In genomic region chr7:130669051-130669700, GRCh38 we compare ENCODE assay signal across 9 cellular contexts. TPM values are rescaled to one million over a fixed set of nuclear protein-coding genes. Genes with fewer than 3 reads are reported as not detected.
DNase-seq lines count a peak whose midpoint lies in the region; ATAC-seq and TF ChIP-seq lines count a peak whose summit lies in the region.
"Had no signal": no experiment of that assay in that cellular context is flagged by ENCODE, and none has a peak within 500 bp of the region (broad histone marks: within the 10 kb centered on the region; RNA-seq: fewer than 3 reads in every experiment).

No MANE protein-coding gene starts in this region.

- H3K4me3 ChIP-seq in hepatocyte (peak overlapping the region; percentile 71), skeletal muscle tissue (ENCODE audit: low read length in 3 of 3) (peak overlapping the region; percentile 65 to 89 (median 88))

- H3K36me3 ChIP-seq in hepatocyte (replicated peaks; ENCODE audit: insufficient read depth, low read depth) (no peaks in the 10 kb centered on the region), skeletal muscle tissue (ENCODE audit: control insufficient read depth in 3 of 3, insufficient read depth in 3 of 3, low read length in 3 of 3) (peaks cover 0 to 7% (median 2%) of the 10 kb centered on the region in 3 donors)

- H4K20me1 ChIP-seq in hepatocyte (ENCODE audit: insufficient read depth, poor library complexity, severe bottlenecking): no peaks in the 10 kb centered on the region

- H3K9ac ChIP-seq in skeletal muscle tissue (ENCODE audit: low read depth in 1 of 3, low read length in 3 of 3): peak overlapping the region; percentile 81 to 89 (median 83)

- DNase-seq in DMS79 (lab: John Stamatoyannopoulos, UW) (peak; percentile 36), hepatocyte (ENCODE audit: low spot score) (no peak), activated gamma-delta T cell (lab: John Stamatoyannopoulos, UW) (no peak), HEK293T (ENCODE audit: extremely low spot score) (no peak)
- no peak for DNase-seq in activated naive CD8-positive, alpha-beta T cell treated with anti-CD3 and anti-CD28 coated beads for 36 hours

- no peaks in the 10 kb centered on the region for H3K27me3 Mint-ChIP-seq in IgD-negative memory B cell
- no peaks in the 10 kb centered on the region for H3K27me3 Mint-ChIP-seq in activated naive CD8-positive, alpha-beta T cell treated with anti-CD3 and anti-CD28 coated beads for 36 hours

- CTCF ChIA-PET in HEK293T (lab: Yijun Ruan, JAX): no interaction called here

- 12% methylated on average over 16 of the region's 16 CpGs for WGBS in hepatocyte (ENCODE audit: low lambda C conversion rate, missing lambda C conversion rate)

- H3K4me1 ChIP-seq in hepatocyte (ENCODE audit: insufficient read depth) (peaks cover 5% of the 10 kb centered on the region), skeletal muscle tissue (ENCODE audit: control insufficient read depth in 3 of 3, insufficient read depth in 3 of 3, low read length in 3 of 3) (peaks cover 8 to 14% (median 8%) of the 10 kb centered on the region in 3 donors)

- peak overlapping the region; percentile 58 to 84 (median 77) for H3K27ac Mint-ChIP-seq in IgD-negative memory B cell
- peak overlapping the region; percentile 56 for H3K27ac Mint-ChIP-seq in activated naive CD8-positive, alpha-beta T cell treated with anti-CD3 and anti-CD28 coated beads for 36 hours

- no peaks in the 10 kb centered on the region for H3K9me2 ChIP-seq in hepatocyte (replicated peaks; ENCODE audit: insufficient read depth)

- H3K79me2 ChIP-seq in hepatocyte: no peaks in the 10 kb centered on the region

- peak overlapping the region; percentile 95 for H3K27ac ChIP-seq in hepatocyte
- peak overlapping the region; percentile 38 for H3K27ac ChIP-seq in skeletal muscle tissue (ENCODE audit: low read depth, low read length)

- ATAC-seq in GM21390 (IDR thresholded peaks at IDR 0.05; ENCODE audit: unreplicated experiment): peak; percentile 25

- peak overlapping the region; percentile 92 to 96 (median 94) for H3K4me3 Mint-ChIP-seq in IgD-negative memory B cell
- peak overlapping the region; percentile 82 for H3K4me3 Mint-ChIP-seq in activated naive CD8-positive, alpha-beta T cell treated with anti-CD3 and anti-CD28 coated beads for 36 hours

- POLR2A ChIA-PET in HEK293T (lab: Yijun Ruan, JAX): no interaction called here

- H3K9me3 ChIP-seq in hepatocyte (ENCODE audit: low read depth) (no peaks in the 10 kb centered on the region), skeletal muscle tissue (ENCODE audit: control insufficient read depth in 3 of 3, low read length in 3 of 3) (no peaks in the 10 kb centered on the region)

- H3K9me3 Mint-ChIP-seq in IgD-negative memory B cell: no peaks in the 10 kb centered on the region
- no peaks in the 10 kb centered on the region for H3K9me3 Mint-ChIP-seq in activated naive CD8-positive, alpha-beta T cell treated with anti-CD3 and anti-CD28 coated beads for 36 hours

- peak overlapping the region; percentile 82 for H3K4me2 ChIP-seq in hepatocyte

- TF ChIP-seq CTCF in hepatocyte (IDR thresholded peaks at IDR 0.05; ENCODE audit: poor library complexity): no peak

- H3K4me1 Mint-ChIP-seq in IgD-negative memory B cell: peaks cover 6 to 12% (median 6%) of the 10 kb centered on the region in 3 donors
- peaks cover 17% of the 10 kb centered on the region for H3K4me1 Mint-ChIP-seq in activated naive CD8-positive, alpha-beta T cell treated with anti-CD3 and anti-CD28 coated beads for 36 hours

- H3K36me3 Mint-ChIP-seq in IgD-negative memory B cell: no peaks in the 10 kb centered on the region
- H3K36me3 Mint-ChIP-seq in activated naive CD8-positive, alpha-beta T cell treated with anti-CD3 and anti-CD28 coated beads for 36 hours: no peaks in the 10 kb centered on the region

- H3K27me3 ChIP-seq in hepatocyte: no peaks in the 10 kb centered on the region
- no peaks in the 10 kb centered on the region for H3K27me3 ChIP-seq in skeletal muscle tissue (ENCODE audit: control insufficient read depth in 3 of 3, insufficient read depth in 3 of 3, low read length in 3 of 3)

- peak overlapping the region; percentile 97 for H2AFZ ChIP-seq in hepatocyte

TF ChIP-seq in HEK293T, 16 proteins besides CTCF, POLR2A, EP300 and RAD21:
- TF ChIP-seq FOXA1 (IDR thresholded peaks at IDR 0.05) (no peak), TARDBP (IDR thresholded peaks at IDR 0.05) (no peak), PKNOX1 (IDR thresholded peaks at IDR 0.05) (no peak), CTBP1 (IDR thresholded peaks at IDR 0.05; ENCODE audit: borderline replicate concordance) (no peak), HDGF (IDR thresholded peaks at IDR 0.05; ENCODE audit: borderline replicate concordance) (no peak), FOXM1 (IDR thresholded peaks at IDR 0.05; ENCODE audit: borderline replicate concordance) (no peak), FOXK2 (IDR thresholded peaks at IDR 0.05) (no peak), BHLHE40 (IDR thresholded peaks at IDR 0.05; ENCODE audit: borderline replicate concordance) (no peak), SP1 (IDR thresholded peaks at IDR 0.05) (no peak), SUZ12 (IDR thresholded peaks at IDR 0.05) (no peak), NFRKB (IDR thresholded peaks at IDR 0.05) (no peak), L3MBTL2 (conservative IDR thresholded peaks at IDR 0.05) (no peak), ARNT (IDR thresholded peaks at IDR 0.05) (no peak), LEF1 (IDR thresholded peaks at IDR 0.05; ENCODE audit: borderline replicate concordance) (no peak), ZNF384 (IDR thresholded peaks at IDR 0.05) (no peak), ELF4 (IDR thresholded peaks at IDR 0.05) (no peak)

RNA-seq across cellular contexts. Expression of gene COPG2, which starts 0.6 kb away (rescaled TPM):
- polyA plus RNA-seq in IgD-negative memory B cell (2.3 TPM), hepatocyte (3.0 and 6.7 TPM in 2 replicates)
- total RNA-seq in activated naive CD8-positive, alpha-beta T cell treated with anti-CD3 and anti-CD28 coated beads for 36 hours: 10 to 100 TPM; 23.0 TPM
- total RNA-seq in hepatocyte (41.0 and 41.9 TPM in 2 replicates), skeletal muscle tissue (47.5 TPM)

RNA-seq across cellular contexts. Expression of gene TSGA13, which starts 17.2 kb away (rescaled TPM):
- polyA plus RNA-seq in IgD-negative memory B cell (not detected), hepatocyte (not detected in 2 replicates)
- not detected for total RNA-seq in activated naive CD8-positive, alpha-beta T cell treated with anti-CD3 and anti-CD28 coated beads for 36 hours
- total RNA-seq in hepatocyte (not detected in 2 replicates), skeletal muscle tissue (not detected)
- total RNA-seq: T-helper 2 cell treated with Interferon-gamma antibody and Interleukin-4, amounts not matched to agents 100 ng/mL and 5 ng/mL, for 36 hours had no signal
